In genomic region chr1:36728846-36729245, GRCh38 we compare ENCODE assay signal across 16 cellular contexts.
DNase-seq lines count a peak whose midpoint lies in the region; ATAC-seq and TF ChIP-seq lines count a peak whose summit lies in the region.
"Had no signal": no experiment of that assay in that cellular context is flagged by ENCODE, and none has a peak within 500 bp of the region (broad histone marks: within the 10 kb centered on the region; RNA-seq: fewer than 3 reads in every experiment).

No MANE protein-coding gene starts in this region.

- H3K27me3 ChIP-seq in endodermal cell (ENCODE audit: control insufficient read depth, insufficient read depth, low read length, poor library complexity, severe bottlenecking): no peaks in the 10 kb centered on the region

- 93 to 97% methylated on average over 5 to 6 of the region's 6 CpGs for WGBS in endodermal cell (ENCODE audit: insufficient coverage in 1 of 2, insufficient read length in 1 of 2), 2 experiments

- no peak overlapping the region for H3K27ac ChIP-seq in endodermal cell (ENCODE audit: low read depth, low read length)

- peaks cover 13% of the 10 kb centered on the region for H3K4me1 ChIP-seq in endodermal cell (ENCODE audit: control insufficient read depth, insufficient read depth, low read length)

- peaks cover 10% of the 10 kb centered on the region for H3K27me3 Mint-ChIP-seq in activated CD4-positive, alpha-beta memory T cell treated with anti-CD3 and anti-CD28 coated beads, Interleukin-2, amount 10 ng/mL, durations not matched to agents 7 days and 5 days
- peaks cover 25% of the 10 kb centered on the region for H3K27me3 Mint-ChIP-seq in activated CD4-positive, alpha-beta memory T cell treated with anti-CD3 and anti-CD28 coated beads for 36 hours
- no peaks in the 10 kb centered on the region for H3K27me3 Mint-ChIP-seq in endodermal cell (ENCODE audit: insufficient read depth)

- intact Hi-C loops in activated CD4-positive, alpha-beta memory T cell treated with anti-CD3 and anti-CD28 coated beads for 36 hours (cut with micrococcal nuclease): no loop called here

- POLR2A ChIA-PET in activated CD4-positive, alpha-beta memory T cell treated with anti-CD3 and anti-CD28 coated beads, Interleukin-2, amount 10 ng/mL, durations not matched to agents 7 days and 5 days (lab: Charles Lee): no interaction called here
- POLR2A ChIA-PET in activated CD4-positive, alpha-beta memory T cell treated with anti-CD3 and anti-CD28 coated beads for 36 hours (lab: Charles Lee): no interaction called here

- H3K36me3 ChIP-seq in endodermal cell (ENCODE audit: control insufficient read depth, insufficient read depth, low read length): no peaks in the 10 kb centered on the region

- TF ChIP-seq CTCF in endodermal cell (conservative IDR thresholded peaks at IDR 0.05): no peak

- H3K27ac Mint-ChIP-seq in activated CD4-positive, alpha-beta memory T cell treated with anti-CD3 and anti-CD28 coated beads, Interleukin-2, amount 10 ng/mL, durations not matched to agents 7 days and 5 days: no peak overlapping the region
- H3K27ac Mint-ChIP-seq in activated CD4-positive, alpha-beta memory T cell treated with anti-CD3 and anti-CD28 coated beads for 36 hours: no peak overlapping the region
- no peak overlapping the region for H3K27ac Mint-ChIP-seq in endodermal cell
- H3K27ac Mint-ChIP-seq: B cell; CD14-positive monocyte; CD8-positive, alpha-beta T cell had no signal

- H3K9me3 ChIP-seq in endodermal cell (ENCODE audit: control insufficient read depth, low read length): no peaks in the 10 kb centered on the region

- H3K4me3 ChIP-seq in endodermal cell (ENCODE audit: low read length): no peak overlapping the region
- H3K4me3 ChIP-seq: K562 had no signal

- H3K9me3 Mint-ChIP-seq in activated CD4-positive, alpha-beta memory T cell treated with anti-CD3 and anti-CD28 coated beads, Interleukin-2, amount 10 ng/mL, durations not matched to agents 7 days and 5 days: no peaks in the 10 kb centered on the region
- H3K9me3 Mint-ChIP-seq in activated CD4-positive, alpha-beta memory T cell treated with anti-CD3 and anti-CD28 coated beads for 36 hours: no peaks in the 10 kb centered on the region
- H3K9me3 Mint-ChIP-seq in endodermal cell: no peaks in the 10 kb centered on the region
- H3K9me3 Mint-ChIP-seq: CD8-positive, alpha-beta T cell had no signal

- H3K4me3 Mint-ChIP-seq in activated CD4-positive, alpha-beta memory T cell treated with anti-CD3 and anti-CD28 coated beads, Interleukin-2, amount 10 ng/mL, durations not matched to agents 7 days and 5 days: no peak overlapping the region
- no peak overlapping the region for H3K4me3 Mint-ChIP-seq in activated CD4-positive, alpha-beta memory T cell treated with anti-CD3 and anti-CD28 coated beads for 36 hours
- H3K4me3 Mint-ChIP-seq in endodermal cell: no peak overlapping the region
- H3K4me3 Mint-ChIP-seq: B cell; CD8-positive, alpha-beta T cell had no signal

- DNase-seq in activated CD4-positive, alpha-beta memory T cell treated with anti-CD3 and anti-CD28 coated beads, Interleukin-2, amount 10 ng/mL, durations not matched to agents 7 days and 5 days: peak; percentile 4
- no peak for DNase-seq in activated CD4-positive, alpha-beta memory T cell treated with anti-CD3 and anti-CD28 coated beads for 36 hours
- DNase-seq in endodermal cell (peak; percentile 35), left lobe of liver (ENCODE audit: low spot score) (peak; percentile 34), NCI-H526 treated with DMSO at 0.1 percent for 48 hours (lab: John Stamatoyannopoulos, UW) (no peak)
- DNase-seq: CD8-positive, alpha-beta T cell; COR-L47; DMS153; DMS79 treated with DMSO at 0.1 percent for 48 hours; EL had no signal

- H3K4me1 Mint-ChIP-seq in activated CD4-positive, alpha-beta memory T cell treated with anti-CD3 and anti-CD28 coated beads, Interleukin-2, amount 10 ng/mL, durations not matched to agents 7 days and 5 days: peaks cover 4% of the 10 kb centered on the region
- no peaks in the 10 kb centered on the region for H3K4me1 Mint-ChIP-seq in activated CD4-positive, alpha-beta memory T cell treated with anti-CD3 and anti-CD28 coated beads for 36 hours (ENCODE audit: low read depth)
- H3K4me1 Mint-ChIP-seq in endodermal cell: peaks cover 38% of the 10 kb centered on the region
- H3K4me1 Mint-ChIP-seq: B cell, CD14-positive monocyte had no signal

- no peak overlapping the region for H3K9ac ChIP-seq in endodermal cell (ENCODE audit: extremely low read depth, low read length, poor library complexity, severe bottlenecking)

- H3K36me3 Mint-ChIP-seq in activated CD4-positive, alpha-beta memory T cell treated with anti-CD3 and anti-CD28 coated beads, Interleukin-2, amount 10 ng/mL, durations not matched to agents 7 days and 5 days (ENCODE audit: low read depth): no peaks in the 10 kb centered on the region
- H3K36me3 Mint-ChIP-seq in activated CD4-positive, alpha-beta memory T cell treated with anti-CD3 and anti-CD28 coated beads for 36 hours: no peaks in the 10 kb centered on the region
- no peaks in the 10 kb centered on the region for H3K36me3 Mint-ChIP-seq in endodermal cell (ENCODE audit: low read depth)
- H3K36me3 Mint-ChIP-seq: CD14-positive monocyte; CD8-positive, alpha-beta T cell had no signal

- no peak for ATAC-seq in left lobe of liver
- no peak for ATAC-seq in GM21447 (IDR thresholded peaks at IDR 0.05; ENCODE audit: unreplicated experiment)
- no peak for ATAC-seq in GM21528 (IDR thresholded peaks at IDR 0.05; ENCODE audit: low FRiP score, unreplicated experiment)
- ATAC-seq: CD8-positive, alpha-beta T cell; HCT116 had no signal

- CTCF ChIA-PET in activated CD4-positive, alpha-beta memory T cell treated with anti-CD3 and anti-CD28 coated beads, Interleukin-2, amount 10 ng/mL, durations not matched to agents 7 days and 5 days (lab: Charles Lee): no interaction called here
- CTCF ChIA-PET in activated CD4-positive, alpha-beta memory T cell treated with anti-CD3 and anti-CD28 coated beads for 36 hours (lab: Charles Lee): no interaction called here

Comparison
In these comparisons a context has a peak if more than half of its experiments do, and no peak if none do; other contexts are left out.
1. DNase-seq: peak in activated CD4-positive, alpha-beta memory T cell treated with anti-CD3 and anti-CD28 coated beads, Interleukin-2, amount 10 ng/mL, durations not matched to agents 7 days and 5 days (single experiment), endodermal cell (single experiment) and left lobe of liver (single experiment); none in activated CD4-positive, alpha-beta memory T cell treated with anti-CD3 and anti-CD28 coated beads for 36 hours (single experiment) and NCI-H526 treated with DMSO at 0.1 percent for 48 hours (single experiment).